ENCODE assay signal across 33 cellular contexts in the genomic region with DNA sequence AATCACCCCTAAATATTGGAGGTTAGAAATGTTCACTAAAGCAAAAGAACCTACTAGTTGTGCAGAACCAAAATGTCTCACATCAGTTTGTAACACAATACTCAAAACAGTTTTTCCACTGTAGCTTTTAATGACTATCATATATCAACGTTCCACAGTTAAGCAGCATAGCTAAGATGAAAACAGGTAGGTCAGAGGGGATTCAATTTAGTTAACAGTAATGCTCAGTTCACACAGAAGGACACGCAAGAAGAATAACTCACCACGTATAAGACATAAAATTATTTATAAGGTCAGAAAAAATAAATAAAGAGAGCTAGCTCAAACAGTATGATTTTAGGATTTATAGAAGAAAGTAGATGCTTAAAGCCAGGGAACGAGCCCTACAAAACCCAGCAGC.
"Had no signal": no experiment of that assay in that cellular context is flagged by ENCODE, and none has a peak within 500 bp of the region (broad histone marks: within the 10 kb centered on the region; RNA-seq: fewer than 3 reads in every experiment).

No MANE protein-coding gene starts in this region.

- H3K9me3 Mint-ChIP-seq: activated B cell treated with CpG ODN at 0.5 μM for 24 hours; activated CD4-positive, alpha-beta memory T cell treated with anti-CD3 and anti-CD28 coated beads, Interleukin-2, amount 10 ng/mL, durations not matched to agents 7 days and 5 days; activated naive CD4-positive, alpha-beta T cell treated with anti-CD3 and anti-CD28 coated beads, Interleukin-2, amount 10 ng/mL, durations not matched to agents 7 days and 5 days; activated naive CD8-positive, alpha-beta T cell treated with anti-CD3 and anti-CD28 coated beads, Interleukin-2, amount 50 U/mL, for 24 hours; T-cell had no signal

- ATAC-seq: activated CD8-positive, alpha-beta memory T cell treated with anti-CD3 and anti-CD28 coated beads, Interleukin-2, amount 10 ng/mL, durations not matched to agents 7 days and 5 days; activated naive CD8-positive, alpha-beta T cell treated with anti-CD3 and anti-CD28 coated beads, Interleukin-2, amount 50 U/mL, for 24 hours; Right ventricle myocardium inferior; SK-N-SH treated with all-trans-retinoic acid at 6 μM for 48 hours; T-cell; T-helper 17 cell had no signal

- H3K4me1 Mint-ChIP-seq: activated B cell treated with CpG ODN at 0.5 μM for 24 hours; activated CD4-positive, alpha-beta memory T cell treated with anti-CD3 and anti-CD28 coated beads, Interleukin-2, amount 10 ng/mL, durations not matched to agents 7 days and 5 days; activated CD8-positive, alpha-beta memory T cell treated with anti-CD3 and anti-CD28 coated beads, Interleukin-2, amount 10 ng/mL, durations not matched to agents 7 days and 5 days; activated naive CD4-positive, alpha-beta T cell treated with anti-CD3 and anti-CD28 coated beads, Interleukin-2, amount 10 ng/mL, durations not matched to agents 7 days and 5 days; activated naive CD8-positive, alpha-beta T cell treated with anti-CD3 and anti-CD28 coated beads, Interleukin-2, amount 50 U/mL, for 24 hours; T-cell had no signal

- H3K36me3 Mint-ChIP-seq: activated CD8-positive, alpha-beta memory T cell treated with anti-CD3 and anti-CD28 coated beads, Interleukin-2, amount 10 ng/mL, durations not matched to agents 7 days and 5 days; activated naive CD4-positive, alpha-beta T cell treated with anti-CD3 and anti-CD28 coated beads, Interleukin-2, amount 10 ng/mL, durations not matched to agents 7 days and 5 days; activated naive CD8-positive, alpha-beta T cell; brain; T-cell had no signal

- DNase-seq: activated B cell treated with CpG ODN at 0.5 μM for 24 hours; activated CD4-positive, alpha-beta memory T cell treated with anti-CD3 and anti-CD28 coated beads, Interleukin-2, amount 10 ng/mL, durations not matched to agents 7 days and 5 days; activated CD4-positive, alpha-beta T cell treated with anti-CD3 and anti-CD28 coated beads for 48 hours; activated CD4-positive, CD25-positive, alpha-beta regulatory T cell treated with anti-CD3 and anti-CD28 coated beads, Interleukin-2, amount 50 U/mL, for 72 hours; activated CD8-positive, alpha-beta memory T cell treated with anti-CD3 and anti-CD28 coated beads for 24 hours; activated CD8-positive, alpha-beta memory T cell treated with anti-CD3 and anti-CD28 coated beads, Interleukin-2, amount 10 ng/mL, durations not matched to agents 7 days and 5 days; activated CD8-positive, alpha-beta memory T cell treated with anti-CD3 and anti-CD28 coated beads, Interleukin-2, amount 50 U/mL, for 48 hours; activated effector memory CD4-positive, alpha-beta T cell treated with Interleukin-2 at 50 U/mL for 16 hours; activated naive CD4-positive, alpha-beta T cell treated with anti-CD3 and anti-CD28 coated beads, Interleukin-2, amount 10 ng/mL, durations not matched to agents 7 days and 5 days; activated naive CD8-positive, alpha-beta T cell treated with anti-CD3 and anti-CD28 coated beads, Interleukin-2, amount 50 U/mL, for 24 hours; activated T-cell treated with anti-CD3 and anti-CD28 coated beads, Interleukin-2, amount 50 U/mL, for 48 hours; anterior cingulate cortex; caudate nucleus; cerebellar nuclear complex; Kasumi-1; KBM-7; MG63; NCI-H1048; NCI-H1105 treated with DMSO at 0.1 percent for 48 hours; NCI-H1436 treated with DMSO at 0.1 percent for 48 hours; NCI-H1694 treated with DMSO at 0.1 percent for 48 hours; NCI-H2029; NCI-H2107; NCI-H524; NCI-H82; PC-9; SIG-M5; T-cell; T-helper 17 cell had no signal

- H3K4me3 Mint-ChIP-seq: activated B cell treated with CpG ODN at 0.5 μM for 24 hours; activated CD4-positive, alpha-beta memory T cell treated with anti-CD3 and anti-CD28 coated beads, Interleukin-2, amount 10 ng/mL, durations not matched to agents 7 days and 5 days; activated CD8-positive, alpha-beta memory T cell treated with anti-CD3 and anti-CD28 coated beads, Interleukin-2, amount 10 ng/mL, durations not matched to agents 7 days and 5 days; activated naive CD4-positive, alpha-beta T cell treated with anti-CD3 and anti-CD28 coated beads, Interleukin-2, amount 10 ng/mL, durations not matched to agents 7 days and 5 days; activated naive CD8-positive, alpha-beta T cell; activated naive CD8-positive, alpha-beta T cell treated with anti-CD3 and anti-CD28 coated beads, Interleukin-2, amount 50 U/mL, for 24 hours; brain; T-cell; T-helper 17 cell had no signal

- H3K27ac Mint-ChIP-seq: activated B cell treated with CpG ODN at 0.5 μM for 24 hours; activated CD4-positive, alpha-beta memory T cell treated with anti-CD3 and anti-CD28 coated beads, Interleukin-2, amount 10 ng/mL, durations not matched to agents 7 days and 5 days; activated CD8-positive, alpha-beta memory T cell treated with anti-CD3 and anti-CD28 coated beads, Interleukin-2, amount 10 ng/mL, durations not matched to agents 7 days and 5 days; activated naive CD4-positive, alpha-beta T cell treated with anti-CD3 and anti-CD28 coated beads, Interleukin-2, amount 10 ng/mL, durations not matched to agents 7 days and 5 days; activated naive CD8-positive, alpha-beta T cell; activated naive CD8-positive, alpha-beta T cell treated with anti-CD3 and anti-CD28 coated beads, Interleukin-2, amount 50 U/mL, for 24 hours; brain; T-cell; T-helper 17 cell had no signal
